Comparison of ENCODE assay signal across 8 cellular contexts in genomic region chr11:314548-314875, GRCh38. TPM values are rescaled to one million over a fixed set of nuclear protein-coding genes. Genes with fewer than 3 reads are reported as not detected.
A peak's percentile ranks its signal among the peaks of the same experiment; 100 is the strongest.
DNase-seq lines count a peak whose midpoint lies in the region; ATAC-seq, FAIRE-seq and TF ChIP-seq lines count a peak whose summit lies in the region.
"Not testable (repeated sequence)": the region's sequence is repeated elsewhere in the genome, so short reads cannot be mapped to it uniquely, and the experiment has no call there.

No MANE protein-coding gene starts in this region.

- TF ChIP-seq RAD21 in IMR-90 (IDR thresholded peaks at IDR 0.05; ENCODE audit: low read length); GM12878 (IDR thresholded peaks at IDR 0.05; ENCODE audit: insufficient read depth, low read depth, low read length): not testable (repeated sequence)

- H3K79me1 ChIP-seq in IMR-90 (ENCODE audit: low read depth in 1 of 2, low read length in 2 of 2), result peaks cover 5 to 34% of the 10 kb centered on the region in 2 experiments; a peak in 3 of 4 replicates

- POLR2A ChIA-PET in IMR-90 (lab: Charles Lee; ENCODE audit: unreplicated experiment), result not testable (repeated sequence)
- POLR2A ChIA-PET in activated CD4-positive, alpha-beta T cell treated with anti-CD3 and anti-CD28 coated beads, Interleukin-2, amount 10 ng/mL, durations not matched to agents 7 days and 5 days (lab: Charles Lee), result interaction anchor here (1.4 kb wide), 1 partner anchor 107 kb away, joined by 4 read pairs; the partner anchor contains the start of genes BET1L and RIC8A
- POLR2A ChIA-PET in GM12878 (lab: Charles Lee), result interaction anchor here (0.5 to 4.5 kb wide), 3 partner anchors 16 to 49 kb away, joined by 3 to 45 read pairs (median 40); no protein-coding TSS in a partner anchor

- peak overlapping the region; percentile 76 for H3K4ac ChIP-seq in IMR-90 (ENCODE audit: low read depth, low read length)

- RAD21 ChIA-PET in GM12878 (lab: Charles Lee; ENCODE audit: unreplicated experiment), result interaction anchor here (1.4 to 4.5 kb wide), 2 partner anchors 40 to 107 kb away, joined by 3 to 46 read pairs; partner anchors contain the start of genes BET1L and RIC8A

- peak overlapping the region; percentile 74 for H2BK5ac ChIP-seq in IMR-90 (ENCODE audit: low read depth, low read length, poor library complexity, severe bottlenecking)

- not testable (repeated sequence) for BruUV-seq in IMR-90 (replicated peaks; lab: Mats Ljungman, UMichigan); GM12878 (replicated peaks; lab: Mats Ljungman, UMichigan)

- peaks cover 10 to 12% of the 10 kb centered on the region in 2 donors for H3K36me3 Mint-ChIP-seq in CD14-positive monocyte
- peaks cover 46% of the 10 kb centered on the region for H3K36me3 Mint-ChIP-seq in activated CD4-positive, alpha-beta T cell treated with anti-CD3 and anti-CD28 coated beads, Interleukin-2, amount 10 ng/mL, durations not matched to agents 7 days and 5 days (ENCODE audit: low read depth)
- not testable (repeated sequence) for H3K36me3 Mint-ChIP-seq in nephron progenitor cell (ENCODE audit: low read depth)

- peak overlapping the region; percentile 67 for H3K9ac ChIP-seq in IMR-90 (ENCODE audit: low read depth, low read length)
- peak overlapping the region; percentile 99 for H3K9ac ChIP-seq in GM12878 (ENCODE audit: control insufficient read depth, insufficient read depth, low read length)
- peak overlapping the region in 1 of 2 donors; percentile 57 for H3K9ac ChIP-seq in stomach smooth muscle (ENCODE audit: low read length in 2 of 2)

- TF ChIP-seq EP300 in GM12878 (IDR thresholded peaks at IDR 0.05; ENCODE audit: borderline replicate concordance in 1 of 2, control insufficient read depth in 1 of 2, low read depth in 2 of 2, low read length in 2 of 2), result not testable (repeated sequence)

- H4K20me1 ChIP-seq in IMR-90 (ENCODE audit: insufficient read depth, low read length); GM12878 (ENCODE audit: control insufficient read depth, insufficient read depth): not testable (repeated sequence)

- not testable (repeated sequence) for H3K9me1 ChIP-seq in IMR-90 (ENCODE audit: insufficient read depth, low read length)

- H3K4me1 Mint-ChIP-seq in CD14-positive monocyte, result peaks cover 38% of the 10 kb centered on the region
- peaks cover 19% of the 10 kb centered on the region for H3K4me1 Mint-ChIP-seq in activated CD4-positive, alpha-beta T cell treated with anti-CD3 and anti-CD28 coated beads, Interleukin-2, amount 10 ng/mL, durations not matched to agents 7 days and 5 days
- H3K4me1 Mint-ChIP-seq in nephron progenitor cell, result peaks cover 63% of the 10 kb centered on the region

- peaks cover 24 to 51% (median 45%) of the 10 kb centered on the region in 3 donors for H3K27me3 Mint-ChIP-seq in CD14-positive monocyte (ENCODE audit: low read depth in 3 of 3)
- H3K27me3 Mint-ChIP-seq in activated CD4-positive, alpha-beta T cell treated with anti-CD3 and anti-CD28 coated beads, Interleukin-2, amount 10 ng/mL, durations not matched to agents 7 days and 5 days; nephron progenitor cell (ENCODE audit: low read depth, poor library complexity): not testable (repeated sequence)

- not testable (repeated sequence) for ATAC-seq in IMR-90 (ENCODE audit: low read depth); GM12878

- 0 out of 2 replicates have a peak overlapping the region, but pooled peaks have one; percentile 52 for H2BK120ac ChIP-seq in IMR-90 (ENCODE audit: low read depth, low read length)

- TF ChIP-seq CTCF in CD14-positive monocyte (IDR thresholded peaks at IDR 0.05); IMR-90 (conservative IDR thresholded peaks at IDR 0.05; ENCODE audit: low read depth, low read length); GM12878 (IDR thresholded peaks at IDR 0.05 in 2 of 3, conservative IDR thresholded peaks at IDR 0.05 in 1 of 3; ENCODE audit: control insufficient read depth in 2 of 3, extremely low read depth in 1 of 3, insufficient read depth in 1 of 3, low read depth in 3 of 3, low read length in 3 of 3); fibroblast of pulmonary artery (IDR thresholded peaks at IDR 0.05; ENCODE audit: low read length, missing control alignments); nephron progenitor cell (IDR thresholded peaks at IDR 0.05): not testable (repeated sequence)

- peaks cover 21% of the 10 kb centered on the region for H3K4me1 ChIP-seq in IMR-90 (ENCODE audit: control insufficient read depth, insufficient read depth, low read length)
- H3K4me1 ChIP-seq in GM12878 (ENCODE audit: control insufficient read depth, insufficient read depth, low read length), result peaks cover 13% of the 10 kb centered on the region
- peaks cover 30% of the 10 kb centered on the region for H3K4me1 ChIP-seq in stomach smooth muscle (ENCODE audit: control insufficient read depth, insufficient read depth, low read length)

- H3K4me2 ChIP-seq in IMR-90 (ENCODE audit: low read depth, low read length) (peak overlapping the region; percentile 62), GM12878 (ENCODE audit: control insufficient read depth, insufficient read depth) (peak overlapping the region; percentile 88)

- in situ Hi-C loops in IMR-90 (cut with MboI; ENCODE audit: low sequenced_read_pairs); GM12878 (cut with MboI): not testable (repeated sequence)

- H2AK9ac ChIP-seq in IMR-90 (replicated peaks; ENCODE audit: low read depth, low read length, poor library complexity), result peak overlapping the region; percentile 28

- peak overlapping the region in 1 of 2 experiments; percentile 72; a peak in 2 of 4 replicates for H4K8ac ChIP-seq in IMR-90 (ENCODE audit: low read depth in 2 of 2, low read length in 2 of 2)

- SMC1A ChIA-PET in GM12878 (lab: Charles Lee; ENCODE audit: uncharacterized antibody, unreplicated experiment), result interaction anchor here (1.6 to 4.0 kb wide), 3 partner anchors 15 to 39 kb away, joined by 3 to 42 read pairs (median 4); no protein-coding TSS in a partner anchor

- not testable (repeated sequence) for FAIRE-seq in GM12878 (lab: Jason Lieb, UNC)

- peaks cover 72% of the 10 kb centered on the region for H3K79me2 ChIP-seq in GM12878 (ENCODE audit: control insufficient read depth, insufficient read depth, low read length)

- peak overlapping the region; percentile 71; the same call in 1 of the 2 replicates for H4K91ac ChIP-seq in IMR-90 (ENCODE audit: insufficient read depth, low read depth, low read length)

- not testable (repeated sequence) for H2BK15ac ChIP-seq in IMR-90 (ENCODE audit: low read depth, low read length)

- H3K27ac ChIP-seq in IMR-90 (ENCODE audit: insufficient read depth, low read length) (peak overlapping the region; percentile 68), GM12878 (ENCODE audit: control insufficient read depth, insufficient read depth) (peak overlapping the region; percentile 98), stomach smooth muscle (ENCODE audit: low read length) (peak overlapping the region; percentile 41)

- not testable (repeated sequence) for H2AFZ ChIP-seq in IMR-90 (replicated peaks; ENCODE audit: low read length, poor library complexity); GM12878 (ENCODE audit: control insufficient read depth, low read depth, low read length)

- H3K4me3 ChIP-seq in IMR-90 (ENCODE audit: insufficient read depth, low read depth, low read length) (peak overlapping the region; percentile 44), GM12878 (peak overlapping the region; percentile 87), fibroblast of pulmonary artery (replicated peaks; ENCODE audit: low read depth, low read length) (peak overlapping the region; percentile 81), stomach smooth muscle (ENCODE audit: low read length in 2 of 2) (peak overlapping the region; percentile 60 to 71)

- peak overlapping the region; percentile 90 for H3K23ac ChIP-seq in IMR-90 (ENCODE audit: low read depth, low read length)

- H3K14ac ChIP-seq in IMR-90 (replicated peaks; ENCODE audit: low read depth, low read length), result peak overlapping the region; percentile 87; the same call in 1 of the 2 replicates

- not testable (repeated sequence) for H3K9me3 ChIP-seq in IMR-90 (ENCODE audit: control insufficient read depth, insufficient read depth, low read length); GM12878 (replicated peaks; ENCODE audit: control insufficient read depth, insufficient read depth, low read length); stomach smooth muscle (ENCODE audit: control insufficient read depth in 2 of 2, low read length in 2 of 2)

- H3K27ac Mint-ChIP-seq in CD14-positive monocyte (peak overlapping the region in 2 of 7 donors; percentile 69 to 73), nephron progenitor cell (peak overlapping the region; percentile 98)
- H3K27ac Mint-ChIP-seq in activated CD4-positive, alpha-beta T cell treated with anti-CD3 and anti-CD28 coated beads, Interleukin-2, amount 10 ng/mL, durations not matched to agents 7 days and 5 days, result peak overlapping the region; percentile 99

- not testable (repeated sequence) for H2BK20ac ChIP-seq in IMR-90 (ENCODE audit: low read depth, low read length)

- dilution Hi-C loops in IMR-90 (cut with HindIII; ENCODE audit: low sequenced_read_pairs, unreplicated experiment), result not testable (repeated sequence)

- not testable (repeated sequence) for H3K36me3 ChIP-seq in IMR-90 (ENCODE audit: control insufficient read depth, insufficient read depth, low read length); GM12878 (ENCODE audit: control insufficient read depth in 2 of 2, insufficient read depth in 2 of 2, low read length in 1 of 2); stomach smooth muscle (ENCODE audit: control insufficient read depth in 2 of 2, insufficient read depth in 2 of 2, low read length in 2 of 2)

- TF ChIP-seq POLR2A in IMR-90 (IDR thresholded peaks at IDR 0.05; ENCODE audit: low read depth, low read length); GM12878 (IDR thresholded peaks at IDR 0.05; ENCODE audit: low read depth, low read length): not testable (repeated sequence)

- not testable (repeated sequence) for H3K27me3 ChIP-seq in IMR-90 (ENCODE audit: control insufficient read depth, insufficient read depth, low read length); GM12878 (replicated peaks in 1 of 2; ENCODE audit: control insufficient read depth in 2 of 2, insufficient read depth in 2 of 2, low read length in 1 of 2)
- H3K27me3 ChIP-seq in stomach smooth muscle (ENCODE audit: control insufficient read depth in 1 of 2, insufficient read depth in 2 of 2, low read length in 2 of 2), result peaks cover 2 to 16% of the 10 kb centered on the region in 2 donors

- intact Hi-C loops in CD14-positive monocyte (cut with micrococcal nuclease); IMR-90 (cut with micrococcal nuclease): not testable (repeated sequence)
- intact Hi-C loops in GM12878 (cut with micrococcal nuclease; ENCODE audit: unreplicated experiment), result loop anchor here (2.0 kb wide), 1 partner anchor 16 kb away; no protein-coding TSS in a partner anchor

- H2AK5ac ChIP-seq in IMR-90 (ENCODE audit: low read depth, low read length), result peak overlapping the region; percentile 92

- no CpG with 5 or more reads among the region's 6 CpGs for WGBS in IMR-90 (ENCODE audit: extremely low coverage in 2 of 2, insufficient read length in 1 of 2), 2 experiments
- WGBS in GM12878 (ENCODE audit: insufficient coverage, insufficient replicate concordance, low lambda C conversion rate, missing lambda C conversion rate), result 2% methylated on average over 6 of the region's 6 CpGs

- H3K9me3 Mint-ChIP-seq in CD14-positive monocyte; activated CD4-positive, alpha-beta T cell treated with anti-CD3 and anti-CD28 coated beads, Interleukin-2, amount 10 ng/mL, durations not matched to agents 7 days and 5 days; nephron progenitor cell: not testable (repeated sequence)

- not testable (repeated sequence) for H3K18ac ChIP-seq in IMR-90 (ENCODE audit: low read depth, low read length)

- CTCF ChIA-PET in IMR-90 (lab: Yijun Ruan, JAX); activated CD4-positive, alpha-beta T cell treated with anti-CD3 and anti-CD28 coated beads, Interleukin-2, amount 10 ng/mL, durations not matched to agents 7 days and 5 days (lab: Charles Lee): not testable (repeated sequence)
- CTCF ChIA-PET in GM12878 (lab: Yijun Ruan, JAX), result interaction anchor here (1.0 to 3.7 kb wide), 3 partner anchors 14 to 107 kb away, joined by 3 to 43 read pairs (median 12); partner anchors contain the start of genes BET1L and RIC8A

- not testable (repeated sequence) for H3K56ac ChIP-seq in IMR-90 (ENCODE audit: extremely low read depth, insufficient read depth, low read length)

- H4K5ac ChIP-seq in IMR-90 (ENCODE audit: low read depth, low read length), result not testable (repeated sequence)

- H3K4me3 Mint-ChIP-seq in CD14-positive monocyte (peak overlapping the region; percentile 73 to 90), nephron progenitor cell (peak overlapping the region; percentile 91)
- H3K4me3 Mint-ChIP-seq in activated CD4-positive, alpha-beta T cell treated with anti-CD3 and anti-CD28 coated beads, Interleukin-2, amount 10 ng/mL, durations not matched to agents 7 days and 5 days, result peak overlapping the region; percentile 92

- DNase-seq in CD14-positive monocyte (ENCODE audit: low spot score); IMR-90; activated CD4-positive, alpha-beta T cell treated with anti-CD3 and anti-CD28 coated beads, Interleukin-2, amount 10 ng/mL, durations not matched to agents 7 days and 5 days; GM12878 (ENCODE audit: low read depth, low spot score); fibroblast of pulmonary artery (ENCODE audit: low read depth); nephron progenitor cell: not testable (repeated sequence)
- peak; percentile 17 for DNase-seq in kidney tubule cell (ENCODE audit: low spot score)

RNA-seq across cellular contexts. Expression of gene IFITM1, which starts 0.7 kb away (rescaled TPM):
- polyA plus RNA-seq in CD14-positive monocyte (10 to 100 TPM; 26.0 to 36.3 TPM), IMR-90 (2012; rRNA removed) (67.5 and 68.9 TPM in 2 replicates), GM12878 (2011; rRNA removed) (240 and 671 TPM in 2 replicates), GM12878 (2014; fragmentation: Illumina TruSeq; extraction: Trizol) (491 and 1,007 TPM in 2 replicates), GM12878 (2014; fragmentation: Nextera tagmentation; extraction: Ambion mirVana) (1,000 to 10,000 TPM; 1,771 to 2,788 TPM), GM12878 (2014; rRNA removed) (864 and 887 TPM in 2 replicates), GM12878 (2016; fragmentation: Nextera tagmentation; extraction: Ambion mirVana) (100 to 1,000 TPM; 456 to 479 TPM)
- total RNA-seq in IMR-90 (2012; rRNA removed) (14.4 and 24.2 TPM in 2 replicates), GM12878 (2014; rRNA removed) (543 and 574 TPM in 2 replicates), GM12878 (2014; rRNA removed; fragmentation: Illumina TruSeq; extraction: Trizol) (485 and 549 TPM in 2 replicates), GM12878 (2021) (396 and 453 TPM in 2 replicates)
- 54.7 and 163 TPM in 2 replicates for polyA plus RNA-seq in IMR-90 (2012; cell fraction: cytosol; rRNA removed)
- polyA plus RNA-seq in IMR-90 (2012; cell fraction: nucleus; rRNA removed; ENCODE audit: low replicate concordance), result 25.1 and 28.0 TPM in 2 replicates
- total RNA-seq in activated CD4-positive, alpha-beta T cell treated with anti-CD3 and anti-CD28 coated beads, Interleukin-2, amount 10 ng/mL, durations not matched to agents 7 days and 5 days, result 1,000 to 10,000 TPM; 1,306 to 1,465 TPM
- total RNA-seq in GM12878 (2013; cell fraction: nucleolus; rRNA removed), result 166 and 177 TPM in 2 replicates
- 839 TPM for polyA plus RNA-seq in GM12878 (2011; ENCODE audit: low read depth)
- polyA plus RNA-seq in GM12878 (2011; cell fraction: cytosol; rRNA removed), result 1,141 and 1,225 TPM in 2 replicates
- polyA plus RNA-seq in GM12878 (2011; cell fraction: nucleus; rRNA removed), result 403 and 488 TPM in 2 replicates
- 758 and 904 TPM in 2 replicates for polyA plus RNA-seq in GM12878 (2012)
- 804 and 1,098 TPM in 2 replicates for polyA minus RNA-seq in GM12878 (2011; rRNA and poly(A)+ RNA removed)
- polyA minus RNA-seq in GM12878 (2011; cell fraction: cytosol; rRNA and poly(A)+ RNA removed), result 178 and 190 TPM in 2 replicates
- polyA minus RNA-seq in GM12878 (2011; cell fraction: nucleus; rRNA and poly(A)+ RNA removed), result 183 and 217 TPM in 2 replicates

RNA-seq across cellular contexts. Expression of gene IFITM3, which starts 6.1 kb away (rescaled TPM):
- polyA plus RNA-seq in CD14-positive monocyte, result 100 to 1,000 TPM; 445 to 637 TPM
- total RNA-seq in IMR-90 (2012; rRNA removed), result 40.9 and 52.5 TPM in 2 replicates
- polyA plus RNA-seq in IMR-90 (2012; rRNA removed), result 906 and 1,008 TPM in 2 replicates
- 803 and 1,768 TPM in 2 replicates for polyA plus RNA-seq in IMR-90 (2012; cell fraction: cytosol; rRNA removed)
- 153 and 347 TPM in 2 replicates for polyA plus RNA-seq in IMR-90 (2012; cell fraction: nucleus; rRNA removed; ENCODE audit: low replicate concordance)
- 100 to 1,000 TPM; 213 to 271 TPM for total RNA-seq in activated CD4-positive, alpha-beta T cell treated with anti-CD3 and anti-CD28 coated beads, Interleukin-2, amount 10 ng/mL, durations not matched to agents 7 days and 5 days
- 0.61 TPM in 1 of 2 replicates, not detected in the other for total RNA-seq in GM12878 (2013; cell fraction: nucleolus; rRNA removed)
- total RNA-seq in GM12878 (2014; rRNA removed), result 0.33 and 1.3 TPM in 2 replicates
- 0.54 and 0.88 TPM in 2 replicates for total RNA-seq in GM12878 (2014; rRNA removed; fragmentation: Illumina TruSeq; extraction: Trizol)
- 2.5 and 3.0 TPM in 2 replicates for total RNA-seq in GM12878 (2021)
- 2.3 TPM for polyA plus RNA-seq in GM12878 (2011; ENCODE audit: low read depth)
- 0.58 and 0.98 TPM in 2 replicates for polyA plus RNA-seq in GM12878 (2011; rRNA removed)
- 0.54 and 1.2 TPM in 2 replicates for polyA plus RNA-seq in GM12878 (2011; cell fraction: cytosol; rRNA removed)
- 1.2 and 1.6 TPM in 2 replicates for polyA plus RNA-seq in GM12878 (2011; cell fraction: nucleus; rRNA removed)
- 2.1 and 2.4 TPM in 2 replicates for polyA plus RNA-seq in GM12878 (2012)
- 1.5 TPM in 1 of 2 replicates, not detected in the other for polyA plus RNA-seq in GM12878 (2014; fragmentation: Illumina TruSeq; extraction: Trizol)
- 1 to 10 TPM; 2.1 to 2.3 TPM for polyA plus RNA-seq in GM12878 (2014; fragmentation: Nextera tagmentation; extraction: Ambion mirVana)
- polyA plus RNA-seq in GM12878 (2014; rRNA removed), result 0.77 and 1.8 TPM in 2 replicates
- polyA plus RNA-seq in GM12878 (2016; fragmentation: Nextera tagmentation; extraction: Ambion mirVana), result 1 to 10 TPM; 2.2 to 3.6 TPM
- polyA minus RNA-seq in GM12878 (2011; rRNA and poly(A)+ RNA removed), result not detected in 2 replicates
- polyA minus RNA-seq in GM12878 (2011; cell fraction: cytosol; rRNA and poly(A)+ RNA removed), result 3.7 and 7.7 TPM in 2 replicates
- polyA minus RNA-seq in GM12878 (2011; cell fraction: nucleus; rRNA and poly(A)+ RNA removed), result 0.97 and 1.3 TPM in 2 replicates

RNA-seq across cellular contexts. Expression of gene IFITM2, which starts 6.9 kb away (rescaled TPM):
- polyA plus RNA-seq in CD14-positive monocyte (1,000 to 10,000 TPM in 1 of 2 donors, 100 to 1,000 TPM in 1; 625 to 1,147 TPM), IMR-90 (2012; rRNA removed) (564 and 600 TPM in 2 replicates), GM12878 (2011; rRNA removed) (116 and 205 TPM in 2 replicates), GM12878 (2014; fragmentation: Illumina TruSeq; extraction: Trizol) (422 and 741 TPM in 2 replicates), GM12878 (2014; fragmentation: Nextera tagmentation; extraction: Ambion mirVana) (1,000 to 10,000 TPM; 2,669 to 3,672 TPM), GM12878 (2014; rRNA removed) (611 and 755 TPM in 2 replicates), GM12878 (2016; fragmentation: Nextera tagmentation; extraction: Ambion mirVana) (100 to 1,000 TPM; 707 to 829 TPM)
- total RNA-seq in IMR-90 (2012; rRNA removed) (26.4 and 31.2 TPM in 2 replicates), GM12878 (2014; rRNA removed) (267 and 271 TPM in 2 replicates), GM12878 (2014; rRNA removed; fragmentation: Illumina TruSeq; extraction: Trizol) (295 and 327 TPM in 2 replicates), GM12878 (2021) (676 and 768 TPM in 2 replicates)
- polyA plus RNA-seq in IMR-90 (2012; cell fraction: cytosol; rRNA removed), result 588 and 1,067 TPM in 2 replicates
- polyA plus RNA-seq in IMR-90 (2012; cell fraction: nucleus; rRNA removed; ENCODE audit: low replicate concordance), result 95.2 and 139 TPM in 2 replicates
- total RNA-seq in activated CD4-positive, alpha-beta T cell treated with anti-CD3 and anti-CD28 coated beads, Interleukin-2, amount 10 ng/mL, durations not matched to agents 7 days and 5 days, result 1,000 to 10,000 TPM; 1,561 to 1,733 TPM
- 32.0 and 32.3 TPM in 2 replicates for total RNA-seq in GM12878 (2013; cell fraction: nucleolus; rRNA removed)
- polyA plus RNA-seq in GM12878 (2011; ENCODE audit: low read depth), result 582 TPM
- 159 and 247 TPM in 2 replicates for polyA plus RNA-seq in GM12878 (2011; cell fraction: cytosol; rRNA removed)
- polyA plus RNA-seq in GM12878 (2011; cell fraction: nucleus; rRNA removed), result 40.7 and 48.7 TPM in 2 replicates
- 605 and 961 TPM in 2 replicates for polyA plus RNA-seq in GM12878 (2012)
- 67.7 and 77.6 TPM in 2 replicates for polyA minus RNA-seq in GM12878 (2011; rRNA and poly(A)+ RNA removed)
- 83.9 and 93.5 TPM in 2 replicates for polyA minus RNA-seq in GM12878 (2011; cell fraction: cytosol; rRNA and poly(A)+ RNA removed)
- 31.3 and 51.8 TPM in 2 replicates for polyA minus RNA-seq in GM12878 (2011; cell fraction: nucleus; rRNA and poly(A)+ RNA removed)

RNA-seq across cellular contexts. Expression of gene IFITM5, which starts 15.2 kb away (rescaled TPM):
- not detected for polyA plus RNA-seq in CD14-positive monocyte
- not detected in 2 replicates for total RNA-seq in IMR-90 (2012; rRNA removed)
- not detected in 2 replicates for polyA plus RNA-seq in IMR-90 (2012; rRNA removed)
- polyA plus RNA-seq in IMR-90 (2012; cell fraction: cytosol; rRNA removed), result not detected in 2 replicates
- polyA plus RNA-seq in IMR-90 (2012; cell fraction: nucleus; rRNA removed; ENCODE audit: low replicate concordance), result not detected in 2 replicates
- total RNA-seq in activated CD4-positive, alpha-beta T cell treated with anti-CD3 and anti-CD28 coated beads, Interleukin-2, amount 10 ng/mL, durations not matched to agents 7 days and 5 days, result not detected
- total RNA-seq in GM12878 (2013; cell fraction: nucleolus; rRNA removed), result not detected in 2 replicates
- not detected in 2 replicates for total RNA-seq in GM12878 (2014; rRNA removed)
- not detected in 2 replicates for total RNA-seq in GM12878 (2014; rRNA removed; fragmentation: Illumina TruSeq; extraction: Trizol)
- not detected in 2 replicates for total RNA-seq in GM12878 (2021)
- polyA plus RNA-seq in GM12878 (2011; ENCODE audit: low read depth), result not detected
- not detected in 2 replicates for polyA plus RNA-seq in GM12878 (2011; rRNA removed)
- polyA plus RNA-seq in GM12878 (2011; cell fraction: cytosol; rRNA removed), result not detected in 2 replicates
- not detected in 2 replicates for polyA plus RNA-seq in GM12878 (2011; cell fraction: nucleus; rRNA removed)
- not detected in 2 replicates for polyA plus RNA-seq in GM12878 (2012)
- not detected in 2 replicates for polyA plus RNA-seq in GM12878 (2014; fragmentation: Illumina TruSeq; extraction: Trizol)
- polyA plus RNA-seq in GM12878 (2014; fragmentation: Nextera tagmentation; extraction: Ambion mirVana), result not detected
- not detected in 2 replicates for polyA plus RNA-seq in GM12878 (2014; rRNA removed)
- polyA plus RNA-seq in GM12878 (2016; fragmentation: Nextera tagmentation; extraction: Ambion mirVana), result not detected
- not detected in 2 replicates for polyA minus RNA-seq in GM12878 (2011; rRNA and poly(A)+ RNA removed)
- polyA minus RNA-seq in GM12878 (2011; cell fraction: cytosol; rRNA and poly(A)+ RNA removed), result not detected in 2 replicates
- polyA minus RNA-seq in GM12878 (2011; cell fraction: nucleus; rRNA and poly(A)+ RNA removed), result not detected in 2 replicates

RNA-seq across cellular contexts. Expression of gene PGGHG, which starts 25.6 kb away (rescaled TPM):
- polyA plus RNA-seq in CD14-positive monocyte, result 1 to 10 TPM; 1.6 to 2.1 TPM
- total RNA-seq in IMR-90 (2012; rRNA removed), result 1.4 and 1.8 TPM in 2 replicates
- 16.2 and 17.0 TPM in 2 replicates for polyA plus RNA-seq in IMR-90 (2012; rRNA removed)
- 2.1 and 3.3 TPM in 2 replicates for polyA plus RNA-seq in IMR-90 (2012; cell fraction: cytosol; rRNA removed)
- 170 and 305 TPM in 2 replicates for polyA plus RNA-seq in IMR-90 (2012; cell fraction: nucleus; rRNA removed; ENCODE audit: low replicate concordance)
- 100 to 1,000 TPM; 325 to 377 TPM for total RNA-seq in activated CD4-positive, alpha-beta T cell treated with anti-CD3 and anti-CD28 coated beads, Interleukin-2, amount 10 ng/mL, durations not matched to agents 7 days and 5 days
- 80.7 and 93.8 TPM in 2 replicates for total RNA-seq in GM12878 (2013; cell fraction: nucleolus; rRNA removed)
- 3.5 and 3.9 TPM in 2 replicates for total RNA-seq in GM12878 (2014; rRNA removed)
- total RNA-seq in GM12878 (2014; rRNA removed; fragmentation: Illumina TruSeq; extraction: Trizol), result 1.3 and 1.9 TPM in 2 replicates
- total RNA-seq in GM12878 (2021), result 7.3 and 8.2 TPM in 2 replicates
- polyA plus RNA-seq in GM12878 (2011; ENCODE audit: low read depth), result 13.0 TPM
- 1.7 and 2.9 TPM in 2 replicates for polyA plus RNA-seq in GM12878 (2011; rRNA removed)
- 2.1 and 4.4 TPM in 2 replicates for polyA plus RNA-seq in GM12878 (2011; cell fraction: cytosol; rRNA removed)
- polyA plus RNA-seq in GM12878 (2011; cell fraction: nucleus; rRNA removed), result 82.4 and 97.9 TPM in 2 replicates
- polyA plus RNA-seq in GM12878 (2012), result 34.6 and 36.7 TPM in 2 replicates
- polyA plus RNA-seq in GM12878 (2014; fragmentation: Illumina TruSeq; extraction: Trizol), result 0.17 and 1.5 TPM in 2 replicates
- polyA plus RNA-seq in GM12878 (2014; fragmentation: Nextera tagmentation; extraction: Ambion mirVana), result under 1 TPM; 0.10 to 0.27 TPM
- polyA plus RNA-seq in GM12878 (2014; rRNA removed), result 7.9 and 8.3 TPM in 2 replicates
- 1 to 10 TPM; 1.0 to 1.7 TPM for polyA plus RNA-seq in GM12878 (2016; fragmentation: Nextera tagmentation; extraction: Ambion mirVana)
- polyA minus RNA-seq in GM12878 (2011; rRNA and poly(A)+ RNA removed), result 0.80 and 2.4 TPM in 2 replicates
- 0.80 and 1.1 TPM in 2 replicates for polyA minus RNA-seq in GM12878 (2011; cell fraction: cytosol; rRNA and poly(A)+ RNA removed)
- polyA minus RNA-seq in GM12878 (2011; cell fraction: nucleus; rRNA and poly(A)+ RNA removed), result 7.3 and 13.1 TPM in 2 replicates

Comparison
In these comparisons a context has a peak if more than half of its experiments do, and no peak if none do; other contexts are left out.
1. H3K27ac ChIP-seq: peak in every context shown above with its lines; median percentile 98 in GM12878; 68 in IMR-90; 41 in stomach smooth muscle.
2. RNA of gene IFITM3, which starts 6.1 kb away (total RNA-seq): 213 to 271 TPM in activated CD4-positive, alpha-beta T cell treated with anti-CD3 and anti-CD28 coated beads, Interleukin-2, amount 10 ng/mL, durations not matched to agents 7 days and 5 days and 40.9 to 52.5 TPM in IMR-90; 0.33 to 3.0 TPM in GM12878; every median in the first group is over 10 times any median in the second.
3. Peak in every context shown above with its lines, with median percentiles within 50 percentile points of each other: H3K4me3 Mint-ChIP-seq and H3K4me3 ChIP-seq.